2 cellular contexts compared by ENCODE assay signal in genomic region chr3:149634573-149634972, GRCh38.
TF ChIP-seq lines count a peak whose summit lies in the region.

No MANE protein-coding gene starts in this region.

TF ChIP-seq in IMR-90, 13 proteins besides CTCF, POLR2A, EP300 and RAD21:
- TF ChIP-seq RFX5 (IDR thresholded peaks at IDR 0.05; ENCODE audit: low read depth, low read length) (no peak), RCOR1 (IDR thresholded peaks at IDR 0.05; ENCODE audit: insufficient replicate concordance, low read length) (no peak), SMC3 (IDR thresholded peaks at IDR 0.05; ENCODE audit: low read depth, low read length) (no peak), BHLHE40 (IDR thresholded peaks at IDR 0.05; ENCODE audit: low read depth, low read length) (no peak)
TF ChIP-seq in IMR-90: peak in this region for 0.

TF ChIP-seq in endothelial cell of umbilical vein, 7 proteins besides CTCF, POLR2A, EP300 and RAD21:
- no peak for TF ChIP-seq MYC (IDR thresholded peaks at IDR 0.05; ENCODE audit: low read depth, low read length)
- TF ChIP-seq FOS (IDR thresholded peaks at IDR 0.05; ENCODE audit: borderline replicate concordance, insufficient read depth, low read length) = no peak
- TF ChIP-seq EZH2 (IDR thresholded peaks at IDR 0.05; ENCODE audit: borderline replicate concordance, low read depth, low read length, severe bottlenecking) = no peak
- no peak for TF ChIP-seq JUN (IDR thresholded peaks at IDR 0.05; ENCODE audit: borderline replicate concordance, insufficient read depth, insufficient read length, low read depth)
- no peak for TF ChIP-seq POLR2AphosphoS5 (IDR thresholded peaks at IDR 0.05; ENCODE audit: insufficient read depth, low read depth, low read length)
- TF ChIP-seq GATA2 (IDR thresholded peaks at IDR 0.05; ENCODE audit: insufficient read depth, insufficient read length, low read depth, low read length) = no peak
- TF ChIP-seq MAX (IDR thresholded peaks at IDR 0.05; ENCODE audit: insufficient read depth, insufficient read length) = no peak
TF ChIP-seq in endothelial cell of umbilical vein: peak in this region for 0.
